In genomic region chr9:81162361-81162760, GRCh38 we compare ENCODE assay signal across 27 cellular contexts.
"Had no signal": no experiment of that assay in that cellular context is flagged by ENCODE, and none has a peak within 500 bp of the region (broad histone marks: within the 10 kb centered on the region; RNA-seq: fewer than 3 reads in every experiment).

No MANE protein-coding gene starts in this region.

- H3K27ac Mint-ChIP-seq: dendritic cell treated with granulocyte-macrophage colony-stimulating factor and Interleukin-4, amounts not matched to agents 40 ng/mL and 50 ng/mL, for 4 days; effector memory CD8-positive, alpha-beta T cell; endodermal cell; memory B cell had no signal

- H3K9me3 ChIP-seq: colonic mucosa, esophagus squamous epithelium, gastrocnemius medialis, left lung, lower lobe of right lung had no signal

- DNase-seq: colonic mucosa; cortex of kidney; effector CD8-positive, alpha-beta T cell; effector memory CD8-positive, alpha-beta T cell; endodermal cell; erythroblast; esophagus squamous epithelium; foreskin fibroblast; foreskin melanocyte; gastrocnemius medialis; glutamatergic neuron; head of caudate nucleus; heart right ventricle; hippocampal formation; left cardiac atrium; left lung; left ventricle myocardium superior; lower lobe of right lung; mesendoderm; midbrain had no signal

- H3K4me3 ChIP-seq: colonic mucosa, esophagus squamous epithelium, gastrocnemius medialis, heart right ventricle, left lung, lower lobe of right lung had no signal

- FAIRE-seq: endometrium, islet of Langerhans, keratinocyte had no signal

- H3K36me3 ChIP-seq: colonic mucosa, esophagus squamous epithelium, gastrocnemius medialis, heart right ventricle, left lung, lower lobe of right lung had no signal

- H3K27me3 ChIP-seq: colonic mucosa, esophagus squamous epithelium, gastrocnemius medialis, left lung had no signal

- H3K27me3 Mint-ChIP-seq: dendritic cell treated with granulocyte-macrophage colony-stimulating factor and Interleukin-4, amounts not matched to agents 40 ng/mL and 50 ng/mL, for 4 days; effector memory CD8-positive, alpha-beta T cell; memory B cell had no signal

- H3K36me3 Mint-ChIP-seq: memory B cell had no signal

- H3K27ac ChIP-seq: colonic mucosa, epithelial cell of prostate, esophagus squamous epithelium, gastrocnemius medialis, heart right ventricle, left lung, lower lobe of right lung had no signal

- H3K4me1 Mint-ChIP-seq: endodermal cell, memory B cell had no signal

- H3K4me1 ChIP-seq: colonic mucosa, esophagus squamous epithelium, gastrocnemius medialis, heart right ventricle, left lung, lower lobe of right lung had no signal

- ATAC-seq: effector memory CD8-positive, alpha-beta T cell; esophagus mucosa; gastrocnemius medialis; heart right ventricle; left cardiac atrium; left lung; left ventricle myocardium superior; lower lobe of right lung had no signal

- H3K4me3 Mint-ChIP-seq: dendritic cell treated with granulocyte-macrophage colony-stimulating factor and Interleukin-4, amounts not matched to agents 40 ng/mL and 50 ng/mL, for 4 days; effector memory CD8-positive, alpha-beta T cell; endodermal cell; memory B cell had no signal
